ENCODE assay signal across 10 cellular contexts in genomic region chrX:68945603-68946228, GRCh38.
DNase-seq lines count a peak whose midpoint lies in the region; TF ChIP-seq lines count a peak whose summit lies in the region.
"Had no signal": no experiment of that assay in that cellular context is flagged by ENCODE, and none has a peak within 500 bp of the region (broad histone marks: within the 10 kb centered on the region; RNA-seq: fewer than 3 reads in every experiment).

No MANE protein-coding gene starts in this region.

- H3K36me3 Mint-ChIP-seq in MCF 10A (ENCODE audit: insufficient read depth, unreplicated experiment) = no peaks in the 10 kb centered on the region
- H3K36me3 Mint-ChIP-seq: CD8-positive, alpha-beta memory T cell had no signal

- DNase-seq in MCF 10A (ENCODE audit: unreplicated experiment) (peak; percentile 68), breast epithelium (ENCODE audit: low spot score in 2 of 2) (no peak), RPMI7951 (ENCODE audit: low read depth) (peak; percentile 72), fibroblast of peridontal ligament (ENCODE audit: extremely low read depth) (peak; percentile 83), transverse colon (peak; percentile 12), substantia nigra (lab: John Stamatoyannopoulos, UW) (no peak), ecto neural progenitor cell (ENCODE audit: low spot score) (no peak), caudate nucleus (lab: John Stamatoyannopoulos, UW) (no peak)
- DNase-seq: CD8-positive, alpha-beta memory T cell; left ventricle myocardium inferior had no signal

- CTCF ChIA-PET in MCF 10A (lab: Yijun Ruan, JAX) = interaction anchor here (0.6 to 1.5 kb wide), 12 partner anchors 9 to 1223 kb away, joined by 3 to 6 read pairs (median 3); no protein-coding TSS in a partner anchor

- H3K9me3 ChIP-seq in breast epithelium (no peaks in the 10 kb centered on the region), transverse colon (no peaks in the 10 kb centered on the region)
- H3K9me3 ChIP-seq: left ventricle myocardium inferior had no signal

- H3K4me1 ChIP-seq in breast epithelium = no peaks in the 10 kb centered on the region
- peaks cover 0 to 3% (median 1%) of the 10 kb centered on the region in 4 donors for H3K4me1 ChIP-seq in transverse colon

- peak overlapping the region; percentile 36 for H3K27ac Mint-ChIP-seq in MCF 10A (ENCODE audit: low read depth, unreplicated experiment)
- H3K27ac Mint-ChIP-seq: CD8-positive, alpha-beta memory T cell had no signal

- H3K27ac ChIP-seq in breast epithelium = no peak overlapping the region
- H3K27ac ChIP-seq in transverse colon = no peak overlapping the region
- H3K27ac ChIP-seq in substantia nigra (ENCODE audit: low read depth, low read length, poor library complexity, severe bottlenecking) = no peak overlapping the region
- H3K27ac ChIP-seq in caudate nucleus (ENCODE audit: low read depth, low read length) = no peak overlapping the region
- H3K27ac ChIP-seq: left ventricle myocardium inferior had no signal

- no peaks in the 10 kb centered on the region for H3K9me3 Mint-ChIP-seq in MCF 10A (ENCODE audit: unreplicated experiment)
- H3K9me3 Mint-ChIP-seq: CD8-positive, alpha-beta memory T cell had no signal

- TF ChIP-seq EP300 in transverse colon (IDR thresholded peaks at IDR 0.05; ENCODE audit: low read depth) = no peak

- intact Hi-C loops in MCF 10A (cut with micrococcal nuclease) = loop anchor here (5.0 kb wide), 1 partner anchor 52 kb away; no protein-coding TSS in a partner anchor
- intact Hi-C loops in breast epithelium (cut with DNase I; ENCODE audit: low total_unique reads) = no loop called here
- intact Hi-C loops in transverse colon (cut with DNase I; ENCODE audit: low total_unique reads) = no loop called here

- peak; percentile 50 for TF ChIP-seq CTCF in MCF 10A (IDR thresholded peaks at IDR 0.05; ENCODE audit: unreplicated experiment)
- TF ChIP-seq CTCF in breast epithelium (IDR thresholded peaks at IDR 0.05) = no peak
- TF ChIP-seq CTCF in transverse colon (IDR thresholded peaks at IDR 0.05) = peak in 3 of 5 experiments; percentile 9 to 18 (median 11)

- H3K36me3 ChIP-seq in breast epithelium (no peaks in the 10 kb centered on the region), transverse colon (no peaks in the 10 kb centered on the region)
- H3K36me3 ChIP-seq: left ventricle myocardium inferior had no signal

- no peak overlapping the region for H3K4me3 ChIP-seq in breast epithelium
- H3K4me3 ChIP-seq in transverse colon = no peak overlapping the region
- H3K4me3 ChIP-seq: left ventricle myocardium inferior had no signal

- no peak overlapping the region for H3K4me3 Mint-ChIP-seq in MCF 10A (ENCODE audit: unreplicated experiment)
- H3K4me3 Mint-ChIP-seq: CD8-positive, alpha-beta memory T cell had no signal

- peaks cover 7% of the 10 kb centered on the region for H3K4me1 Mint-ChIP-seq in MCF 10A (ENCODE audit: insufficient read depth, unreplicated experiment)
- H3K4me1 Mint-ChIP-seq: CD8-positive, alpha-beta memory T cell had no signal

- POLR2A ChIA-PET in MCF 10A (lab: Yijun Ruan, JAX) = interaction anchor here (0.9 to 2.0 kb wide), 4 partner anchors 9 to 117 kb away, joined by 3 to 6 read pairs (median 4); partner anchors contain the start of gene EFNB1

- no TSS peak for BruUV-seq in MCF 10A (replicated peaks; lab: Mats Ljungman, UMichigan)

- TF ChIP-seq POLR2A in breast epithelium (IDR thresholded peaks at IDR 0.05) = no peak
- no peak for TF ChIP-seq POLR2A in transverse colon (IDR thresholded peaks at IDR 0.05)

- H3K27me3 ChIP-seq in breast epithelium (peaks cover 0 to 65% of the 10 kb centered on the region in 2 donors), transverse colon (no peaks in the 10 kb centered on the region)

- in situ Hi-C loops in transverse colon (cut with MboI; ENCODE audit: low pct_ligation_motif_present in 1 of 4, low pct_unique_long_range_greater_than_20kb in 1 of 4, low sequenced_read_pairs in 3 of 4) = no loop called here

- H3K27me3 Mint-ChIP-seq in MCF 10A (ENCODE audit: insufficient read depth, unreplicated experiment) = peaks cover 82% of the 10 kb centered on the region

- WGBS in transverse colon (ENCODE audit: low coverage in 1 of 2), 2 donors = 71% methylated on average over 10 of the region's 10 CpGs; no CpG with 5 or more reads in 1 of the 2 donors

Comparison
In these comparisons a context has a peak if more than half of its experiments do, and no peak if none do; other contexts are left out.
1. DNase-seq: peak in MCF 10A (single experiment), RPMI7951 (single experiment), fibroblast of peridontal ligament (single experiment) and transverse colon (single experiment); none in breast epithelium (0 of 2), substantia nigra (0 of 49), ecto neural progenitor cell (single experiment) and caudate nucleus (0 of 61).
2. CTCF ChIP-seq: peak in MCF 10A (single experiment) and transverse colon (3 of 5); none in breast epithelium (0 of 3).